In the genomic region with DNA sequence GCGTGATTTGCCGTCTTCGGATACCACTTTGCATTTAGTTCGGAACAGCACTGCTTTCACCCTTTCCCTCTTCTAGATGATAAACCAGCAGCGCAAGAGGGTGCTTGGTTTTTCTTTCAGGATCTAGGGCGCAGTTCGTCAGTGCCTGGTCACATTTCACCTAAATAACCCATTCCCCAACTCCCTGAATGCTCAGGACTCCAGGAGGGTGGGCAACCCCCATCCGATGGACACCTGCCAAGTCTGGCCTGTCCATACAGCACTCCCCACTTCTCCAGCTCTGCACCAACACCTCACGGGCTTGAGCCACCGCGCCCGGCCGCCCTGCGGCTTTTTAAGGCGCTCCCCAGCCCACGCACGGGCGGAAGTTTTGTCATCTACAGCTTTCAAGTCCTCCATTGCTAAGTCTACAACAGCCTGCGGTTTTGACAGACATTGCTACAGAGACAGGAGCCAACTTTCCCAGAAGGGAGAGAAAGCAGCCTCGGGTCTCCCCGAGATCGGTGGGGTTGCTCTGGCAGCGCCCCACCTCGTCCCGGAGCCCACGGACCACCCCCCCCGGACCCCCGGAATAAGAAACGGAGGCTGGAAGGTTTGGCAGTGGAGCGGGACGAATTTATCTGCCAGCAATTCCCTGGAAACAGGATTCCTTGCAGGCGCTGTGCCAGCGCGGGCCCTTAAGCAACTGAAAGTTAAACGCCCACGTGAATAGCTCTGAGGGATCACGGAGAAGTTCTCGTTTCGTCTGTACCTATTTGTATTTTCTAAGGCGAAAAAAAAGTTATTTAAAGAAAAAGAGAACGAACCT, we compare ENCODE assay signal across 8 cellular contexts. TPM values are rescaled to one million over a fixed set of nuclear protein-coding genes. Genes with fewer than 3 reads are reported as not detected.
A peak's percentile ranks its signal among the peaks of the same experiment; 100 is the strongest.
DNase-seq lines count a peak whose midpoint lies in the region; ATAC-seq lines count a peak whose summit lies in the region.

No MANE protein-coding gene starts in this region.

- H3K27me3 Mint-ChIP-seq in natural killer cell treated with Interleukin-12 subunit alpha and Interleukin-12 subunit beta and Interleukin-15 and Interleukin-18, amount 100 ng/mL, for 72 hours: no peaks in the 10 kb centered on the region

- peak overlapping the region; percentile 58; the same call in 1 of the 2 replicates for H3K4me3 ChIP-seq in GM08714 (ENCODE audit: low read length)

- peak overlapping the region; percentile 87 to 97 for H3K27ac Mint-ChIP-seq in natural killer cell treated with Interleukin-12 subunit alpha and Interleukin-12 subunit beta and Interleukin-15 and Interleukin-18, amount 100 ng/mL, for 72 hours

- H3K27ac ChIP-seq in KOPT-K1 (ENCODE audit: low read depth, low read length, poor library complexity, severe bottlenecking) (peak overlapping the region; percentile 76), epithelial cell of prostate (no peak overlapping the region)

- peaks cover 79% of the 10 kb centered on the region for H3K36me3 ChIP-seq in KOPT-K1 (ENCODE audit: insufficient read depth, low read length)

- H3K4me1 Mint-ChIP-seq in natural killer cell treated with Interleukin-12 subunit alpha and Interleukin-12 subunit beta and Interleukin-15 and Interleukin-18, amount 100 ng/mL, for 72 hours (ENCODE audit: low read depth in 2 of 2): peaks cover 67 to 68% of the 10 kb centered on the region in 2 donors

- peak overlapping the region; percentile 76 for H3K4me3 Mint-ChIP-seq in natural killer cell treated with Interleukin-12 subunit alpha and Interleukin-12 subunit beta and Interleukin-15 and Interleukin-18, amount 100 ng/mL, for 72 hours

- H3K9me3 Mint-ChIP-seq in natural killer cell treated with Interleukin-12 subunit alpha and Interleukin-12 subunit beta and Interleukin-15 and Interleukin-18, amount 100 ng/mL, for 72 hours: no peaks in the 10 kb centered on the region

- peak; percentile 93 for DNase-seq in activated CD8-positive, alpha-beta memory T cell treated with anti-CD3 and anti-CD28 coated beads for 24 hours
- DNase-seq in epithelial cell of prostate (ENCODE audit: low read depth, low spot score): peak; percentile 31
- DNase-seq in natural killer cell treated with Interleukin-12 subunit alpha and Interleukin-12 subunit beta and Interleukin-15 and Interleukin-18, amount 100 ng/mL, for 72 hours (ENCODE audit: low spot score): peak; percentile 95
- peak; percentile 89 for DNase-seq in stimulated activated naive CD8-positive, alpha-beta T cell treated with anti-CD3 and anti-CD28 coated beads, Interleukin-15, Interleukin-2, amounts not matched to agents 100 U/mL and 50 U/mL, for 24 hours

- peak; percentile 87 to 88 for ATAC-seq in natural killer cell treated with Interleukin-12 subunit alpha and Interleukin-12 subunit beta and Interleukin-15 and Interleukin-18, amount 100 ng/mL, for 72 hours
- ATAC-seq in stimulated activated naive CD8-positive, alpha-beta T cell treated with anti-CD3 and anti-CD28 coated beads, Interleukin-15, Interleukin-2, amounts not matched to agents 100 U/mL and 50 U/mL, for 24 hours: peak; percentile 78
- ATAC-seq in GM19035 (IDR thresholded peaks at IDR 0.05; ENCODE audit: unreplicated experiment) (no peak), HG02885 (IDR thresholded peaks at IDR 0.05; ENCODE audit: poor library complexity, unreplicated experiment) (no peak)

- peaks cover 30% of the 10 kb centered on the region for H3K9me3 ChIP-seq in KOPT-K1 (ENCODE audit: insufficient read depth, low read length, poor library complexity, severe bottlenecking)

- peaks cover 26% of the 10 kb centered on the region for H3K36me3 Mint-ChIP-seq in natural killer cell treated with Interleukin-12 subunit alpha and Interleukin-12 subunit beta and Interleukin-15 and Interleukin-18, amount 100 ng/mL, for 72 hours

RNA-seq across cellular contexts. Expression of gene SLFN13, which starts 38.6 kb away (rescaled TPM):
- total RNA-seq in natural killer cell treated with Interleukin-12 subunit alpha and Interleukin-12 subunit beta and Interleukin-15 and Interleukin-18, amount 100 ng/mL, for 72 hours: 100 to 1,000 TPM; 213 to 343 TPM

RNA-seq across cellular contexts. Expression of gene SLFN12L, which starts 50.4 kb away (rescaled TPM):
- 10 to 100 TPM; 40.2 to 83.7 TPM for total RNA-seq in natural killer cell treated with Interleukin-12 subunit alpha and Interleukin-12 subunit beta and Interleukin-15 and Interleukin-18, amount 100 ng/mL, for 72 hours

RNA-seq across cellular contexts. Expression of gene SLFN12, which starts 54.8 kb away (rescaled TPM):
- 10 to 100 TPM; 59.4 to 60.4 TPM for total RNA-seq in natural killer cell treated with Interleukin-12 subunit alpha and Interleukin-12 subunit beta and Interleukin-15 and Interleukin-18, amount 100 ng/mL, for 72 hours

Comparison
In these comparisons a context has a peak if more than half of its experiments do, and no peak if none do; other contexts are left out.
1. DNase-seq: peak in every context shown above with its lines; median percentile 95 in natural killer cell treated with Interleukin-12 subunit alpha and Interleukin-12 subunit beta and Interleukin-15 and Interleukin-18, amount 100 ng/mL, for 72 hours; 93 in activated CD8-positive, alpha-beta memory T cell treated with anti-CD3 and anti-CD28 coated beads for 24 hours; 89 in stimulated activated naive CD8-positive, alpha-beta T cell treated with anti-CD3 and anti-CD28 coated beads, Interleukin-15, Interleukin-2, amounts not matched to agents 100 U/mL and 50 U/mL, for 24 hours; 31 in epithelial cell of prostate.
2. ATAC-seq: peak in natural killer cell treated with Interleukin-12 subunit alpha and Interleukin-12 subunit beta and Interleukin-15 and Interleukin-18, amount 100 ng/mL, for 72 hours (2 of 2) and stimulated activated naive CD8-positive, alpha-beta T cell treated with anti-CD3 and anti-CD28 coated beads, Interleukin-15, Interleukin-2, amounts not matched to agents 100 U/mL and 50 U/mL, for 24 hours (single experiment); none in GM19035 (single experiment) and HG02885 (single experiment).